In the genomic region with DNA sequence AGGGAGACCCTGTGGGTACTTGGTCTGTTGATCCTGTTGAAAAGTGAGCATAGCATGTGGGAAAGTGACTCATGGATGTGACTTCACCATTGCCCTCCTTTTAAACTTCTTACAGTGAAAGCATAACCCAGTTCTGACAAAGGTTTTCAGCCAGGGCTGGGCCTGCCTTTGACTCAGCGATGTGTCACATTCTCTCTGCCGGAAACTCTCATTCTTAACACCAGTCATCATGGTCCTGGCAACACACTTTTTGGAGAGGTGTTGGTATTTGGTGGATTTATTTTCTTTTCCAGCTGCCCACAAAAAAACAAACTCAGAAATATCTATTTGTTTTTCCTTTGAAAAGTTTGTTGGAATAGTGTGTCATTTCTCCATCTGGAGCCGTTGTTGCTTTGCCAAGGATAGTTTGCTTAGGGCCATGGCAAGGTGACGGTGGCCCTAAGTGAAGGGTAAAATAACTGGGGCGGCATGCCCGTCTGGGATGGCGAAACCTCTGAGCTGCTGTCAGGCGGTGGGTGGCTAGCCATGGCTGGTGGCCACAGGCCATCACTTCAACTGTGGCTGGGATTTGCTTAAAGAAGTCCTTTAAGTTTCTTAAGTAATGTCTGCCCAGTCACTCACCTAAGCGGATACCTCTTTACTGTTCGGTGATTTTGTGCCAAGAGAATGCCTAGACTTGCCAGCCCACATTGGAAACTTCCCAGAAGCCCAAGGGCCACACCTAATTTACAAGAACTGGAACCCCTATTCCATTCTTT, we compare ENCODE assay signal across 8 cellular contexts.
A peak's percentile ranks its signal among the peaks of the same experiment; 100 is the strongest.
DNase-seq lines count a peak whose midpoint lies in the region; ATAC-seq and TF ChIP-seq lines count a peak whose summit lies in the region.

No MANE protein-coding gene starts in this region.

- H3K9me2 ChIP-seq in OCI-LY7 (ENCODE audit: insufficient read depth, low read length), result no peaks in the 10 kb centered on the region

- BruUV-seq in OCI-LY7 (replicated peaks; lab: Mats Ljungman, UMichigan), result no TSS peak

- 49% methylated on average over 10 of the region's 10 CpGs for WGBS in liver

- H3K27ac ChIP-seq in liver (ENCODE audit: low read depth in 1 of 2, low read length in 2 of 2), result peak overlapping the region; percentile 42 to 73
- peak overlapping the region; percentile 74 to 77 for H3K27ac ChIP-seq in tibial artery
- H3K27ac ChIP-seq in OCI-LY7 (ENCODE audit: low read depth, low read length, poor library complexity, severe bottlenecking), result no peak overlapping the region

- H3K9me3 ChIP-seq in liver (ENCODE audit: control insufficient read depth in 4 of 4, low read length in 3 of 4), result no peaks in the 10 kb centered on the region
- no peaks in the 10 kb centered on the region for H3K9me3 ChIP-seq in tibial artery
- peaks cover 8% of the 10 kb centered on the region for H3K9me3 ChIP-seq in OCI-LY7 (ENCODE audit: low read length)

- CTCF ChIA-PET in OCI-LY7 (lab: Charles Lee; ENCODE audit: unreplicated experiment), result no interaction called here

- H3K36me3 ChIP-seq in liver (ENCODE audit: control insufficient read depth in 4 of 4, insufficient read depth in 3 of 4, low read depth in 1 of 4, low read length in 3 of 4) (no peaks in the 10 kb centered on the region), tibial artery (no peaks in the 10 kb centered on the region), OCI-LY7 (ENCODE audit: insufficient read depth, low read length) (peaks cover 11% of the 10 kb centered on the region)

- H3K27me3 ChIP-seq in liver (ENCODE audit: control insufficient read depth in 4 of 4, insufficient read depth in 4 of 4, low read length in 3 of 4) (no peaks in the 10 kb centered on the region), tibial artery (no peaks in the 10 kb centered on the region)

- H3K79me2 ChIP-seq in OCI-LY7 (ENCODE audit: insufficient read depth, low read depth, low read length), result peaks cover 43% of the 10 kb centered on the region; the same call in 1 of the 2 replicates

- H3K4me2 ChIP-seq in OCI-LY7 (ENCODE audit: low read length), result no peak overlapping the region

- POLR2A ChIA-PET in OCI-LY7 (lab: Charles Lee), result interaction anchor here (0.9 to 10.6 kb wide), 3 partner anchors 7 to 24 kb away, joined by 3 to 181 read pairs (median 4); no protein-coding TSS in a partner anchor

- H4K20me1 ChIP-seq in OCI-LY7 (ENCODE audit: insufficient read depth, low read length), result no peaks in the 10 kb centered on the region

- H3K4me1 ChIP-seq in liver (ENCODE audit: control insufficient read depth in 4 of 4, insufficient read depth in 4 of 4, low read length in 3 of 4) (peaks cover 0 to 15% (median 4%) of the 10 kb centered on the region in 4 donors), tibial artery (peaks cover 0 to 91% (median 32%) of the 10 kb centered on the region in 4 donors), OCI-LY7 (ENCODE audit: insufficient read depth, low read length, poor library complexity, severe bottlenecking) (peaks cover 84% of the 10 kb centered on the region)

- ATAC-seq in HG03432 (IDR thresholded peaks at IDR 0.05; ENCODE audit: unreplicated experiment) (peak; percentile 81), GM21526 (IDR thresholded peaks at IDR 0.05; ENCODE audit: low FRiP score, unreplicated experiment) (no peak)

- no peak overlapping the region for H3K9ac ChIP-seq in liver (ENCODE audit: low read depth in 1 of 2, low read length in 2 of 2)

- intact Hi-C loops in tibial artery (cut with DNase I; ENCODE audit: low total_unique reads), result loop anchor here (10.0 kb wide), 1 partner anchor 145 kb away; no protein-coding TSS in a partner anchor
- intact Hi-C loops in OCI-LY7 (cut with micrococcal nuclease; ENCODE audit: unreplicated experiment), result no loop called here

- DNase-seq in COLO829 (ENCODE audit: low spot score) (peak; percentile 74), astrocyte of the hippocampus (ENCODE audit: low read depth, low spot score) (peak; percentile 98), tibial artery (peak; percentile 88 to 91), OCI-LY7 (ENCODE audit: low spot score) (no peak), DMS153 treated with DMSO at 0.1 percent for 48 hours (lab: John Stamatoyannopoulos, UW; ENCODE audit: unreplicated experiment) (no peak)

- peak; percentile 47 to 53 for TF ChIP-seq RAD21 in liver (IDR thresholded peaks at IDR 0.05)

- TF ChIP-seq CTCF in liver (IDR thresholded peaks at IDR 0.05; ENCODE audit: low read depth, low read length, missing input control) (no peak), tibial artery (IDR thresholded peaks at IDR 0.05) (no peak), OCI-LY7 (conservative IDR thresholded peaks at IDR 0.05; ENCODE audit: low read length) (no peak)

- H3K4me3 ChIP-seq in liver (ENCODE audit: low read depth in 1 of 3, low read length in 3 of 3) (no peak overlapping the region), tibial artery (peak overlapping the region in 1 of 2 donors; percentile 20), OCI-LY7 (ENCODE audit: low read depth, low read length, poor library complexity, severe bottlenecking) (no peak overlapping the region)

- H2AFZ ChIP-seq in OCI-LY7 (ENCODE audit: low read length), result no peak overlapping the region

TF ChIP-seq in liver, 16 proteins besides CTCF, POLR2A, EP300 and RAD21:
- TF ChIP-seq NR2F2 (IDR thresholded peaks at IDR 0.05) (no peak), SP1 (IDR thresholded peaks at IDR 0.05) (peak; percentile 66), HNF4A (conservative IDR thresholded peaks at IDR 0.05) (peak; percentile 70 to 81), RXRA (IDR thresholded peaks at IDR 0.05) (peak; percentile 71 to 83), FOXA1 (IDR thresholded peaks at IDR 0.05) (no peak), FOXA2 (IDR thresholded peaks at IDR 0.05) (peak; percentile 49), JUND (IDR thresholded peaks at IDR 0.05) (peak; percentile 73 to 85), EGR1 (IDR thresholded peaks at IDR 0.05; ENCODE audit: low read depth in 2 of 2) (peak in 1 of 2 donors; percentile 63), TAF1 (conservative IDR thresholded peaks at IDR 0.05) (no peak), GABPA (IDR thresholded peaks at IDR 0.05 in 1 of 2, conservative IDR thresholded peaks at IDR 0.05 in 1 of 2) (peak; percentile 17 to 42), YY1 (IDR thresholded peaks at IDR 0.05) (peak; percentile 67), HNF4G (IDR thresholded peaks at IDR 0.05) (no peak)
- TF ChIP-seq, protein P1, sequence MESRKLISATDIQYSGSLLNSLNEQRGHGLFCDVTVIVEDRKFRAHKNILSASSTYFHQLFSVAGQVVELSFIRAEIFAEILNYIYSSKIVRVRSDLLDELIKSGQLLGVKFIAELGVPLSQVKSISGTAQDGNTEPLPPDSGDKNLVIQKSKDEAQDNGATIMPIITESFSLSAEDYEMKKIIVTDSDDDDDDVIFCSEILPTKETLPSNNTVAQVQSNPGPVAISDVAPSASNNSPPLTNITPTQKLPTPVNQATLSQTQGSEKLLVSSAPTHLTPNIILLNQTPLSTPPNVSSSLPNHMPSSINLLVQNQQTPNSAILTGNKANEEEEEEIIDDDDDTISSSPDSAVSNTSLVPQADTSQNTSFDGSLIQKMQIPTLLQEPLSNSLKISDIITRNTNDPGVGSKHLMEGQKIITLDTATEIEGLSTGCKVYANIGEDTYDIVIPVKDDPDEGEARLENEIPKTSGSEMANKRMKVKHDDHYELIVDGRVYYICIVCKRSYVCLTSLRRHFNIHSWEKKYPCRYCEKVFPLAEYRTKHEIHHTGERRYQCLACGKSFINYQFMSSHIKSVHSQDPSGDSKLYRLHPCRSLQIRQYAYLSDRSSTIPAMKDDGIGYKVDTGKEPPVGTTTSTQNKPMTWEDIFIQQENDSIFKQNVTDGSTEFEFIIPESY (IDR thresholded peaks at IDR 0.05), result peak; percentile 65
- TF ChIP-seq, protein P2, sequence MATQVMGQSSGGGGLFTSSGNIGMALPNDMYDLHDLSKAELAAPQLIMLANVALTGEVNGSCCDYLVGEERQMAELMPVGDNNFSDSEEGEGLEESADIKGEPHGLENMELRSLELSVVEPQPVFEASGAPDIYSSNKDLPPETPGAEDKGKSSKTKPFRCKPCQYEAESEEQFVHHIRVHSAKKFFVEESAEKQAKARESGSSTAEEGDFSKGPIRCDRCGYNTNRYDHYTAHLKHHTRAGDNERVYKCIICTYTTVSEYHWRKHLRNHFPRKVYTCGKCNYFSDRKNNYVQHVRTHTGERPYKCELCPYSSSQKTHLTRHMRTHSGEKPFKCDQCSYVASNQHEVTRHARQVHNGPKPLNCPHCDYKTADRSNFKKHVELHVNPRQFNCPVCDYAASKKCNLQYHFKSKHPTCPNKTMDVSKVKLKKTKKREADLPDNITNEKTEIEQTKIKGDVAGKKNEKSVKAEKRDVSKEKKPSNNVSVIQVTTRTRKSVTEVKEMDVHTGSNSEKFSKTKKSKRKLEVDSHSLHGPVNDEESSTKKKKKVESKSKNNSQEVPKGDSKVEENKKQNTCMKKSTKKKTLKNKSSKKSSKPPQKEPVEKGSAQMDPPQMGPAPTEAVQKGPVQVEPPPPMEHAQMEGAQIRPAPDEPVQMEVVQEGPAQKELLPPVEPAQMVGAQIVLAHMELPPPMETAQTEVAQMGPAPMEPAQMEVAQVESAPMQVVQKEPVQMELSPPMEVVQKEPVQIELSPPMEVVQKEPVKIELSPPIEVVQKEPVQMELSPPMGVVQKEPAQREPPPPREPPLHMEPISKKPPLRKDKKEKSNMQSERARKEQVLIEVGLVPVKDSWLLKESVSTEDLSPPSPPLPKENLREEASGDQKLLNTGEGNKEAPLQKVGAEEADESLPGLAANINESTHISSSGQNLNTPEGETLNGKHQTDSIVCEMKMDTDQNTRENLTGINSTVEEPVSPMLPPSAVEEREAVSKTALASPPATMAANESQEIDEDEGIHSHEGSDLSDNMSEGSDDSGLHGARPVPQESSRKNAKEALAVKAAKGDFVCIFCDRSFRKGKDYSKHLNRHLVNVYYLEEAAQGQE (IDR thresholded peaks at IDR 0.05), result peak; percentile 21
- TF ChIP-seq, protein P3, sequence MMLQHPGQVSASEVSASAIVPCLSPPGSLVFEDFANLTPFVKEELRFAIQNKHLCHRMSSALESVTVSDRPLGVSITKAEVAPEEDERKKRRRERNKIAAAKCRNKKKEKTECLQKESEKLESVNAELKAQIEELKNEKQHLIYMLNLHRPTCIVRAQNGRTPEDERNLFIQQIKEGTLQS (IDR thresholded peaks at IDR 0.05), result no peak
- TF ChIP-seq, protein P4, sequence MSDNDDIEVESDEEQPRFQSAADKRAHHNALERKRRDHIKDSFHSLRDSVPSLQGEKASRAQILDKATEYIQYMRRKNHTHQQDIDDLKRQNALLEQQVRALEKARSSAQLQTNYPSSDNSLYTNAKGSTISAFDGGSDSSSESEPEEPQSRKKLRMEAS (IDR thresholded peaks at IDR 0.05), result peak; percentile 63

Comparison
In these comparisons a context has a peak if more than half of its experiments do, and no peak if none do; other contexts are left out.
1. DNase-seq: peak in COLO829 (single experiment), astrocyte of the hippocampus (single experiment) and tibial artery (2 of 2); none in OCI-LY7 (single experiment) and DMS153 treated with DMSO at 0.1 percent for 48 hours (single experiment).